In the genomic region with DNA sequence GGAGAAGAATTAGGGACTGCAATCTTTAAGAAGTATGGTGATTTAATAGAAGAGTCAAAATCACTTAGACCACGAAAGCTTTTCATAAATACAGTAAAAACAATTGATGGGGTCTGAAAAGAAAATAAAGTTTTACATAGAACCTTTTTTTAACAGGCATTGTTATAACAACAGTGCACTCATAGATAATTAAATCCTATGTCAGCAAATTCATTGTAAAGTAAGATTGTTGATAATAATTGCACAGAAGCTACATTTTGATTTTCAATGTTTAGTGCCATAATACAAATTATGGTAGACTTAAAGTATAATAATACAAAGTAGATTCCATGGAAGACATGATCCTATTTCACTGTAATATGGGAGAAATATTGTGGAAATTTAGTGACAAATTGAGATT, we compare ENCODE assay signal across 3 cellular contexts.
TF ChIP-seq lines count a peak whose summit lies in the region.

No MANE protein-coding gene starts in this region.

TF ChIP-seq in A549, 52 proteins besides CTCF, POLR2A, EP300 and RAD21:
- TF ChIP-seq, protein P1, sequence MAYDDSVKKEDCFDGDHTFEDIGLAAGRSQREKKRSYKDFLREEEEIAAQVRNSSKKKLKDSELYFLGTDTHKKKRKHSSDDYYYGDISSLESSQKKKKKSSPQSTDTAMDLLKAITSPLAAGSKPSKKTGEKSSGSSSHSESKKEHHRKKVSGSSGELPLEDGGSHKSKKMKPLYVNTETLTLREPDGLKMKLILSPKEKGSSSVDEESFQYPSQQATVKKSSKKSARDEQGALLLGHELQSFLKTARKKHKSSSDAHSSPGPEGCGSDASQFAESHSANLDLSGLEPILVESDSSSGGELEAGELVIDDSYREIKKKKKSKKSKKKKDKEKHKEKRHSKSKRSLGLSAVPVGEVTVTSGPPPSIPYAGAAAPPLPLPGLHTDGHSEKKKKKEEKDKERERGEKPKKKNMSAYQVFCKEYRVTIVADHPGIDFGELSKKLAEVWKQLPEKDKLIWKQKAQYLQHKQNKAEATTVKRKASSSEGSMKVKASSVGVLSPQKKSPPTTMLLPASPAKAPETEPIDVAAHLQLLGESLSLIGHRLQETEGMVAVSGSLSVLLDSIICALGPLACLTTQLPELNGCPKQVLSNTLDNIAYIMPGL (CRISPR knock-in tag; IDR thresholded peaks at IDR 0.05; ENCODE audit: borderline replicate concordance): no peak
- TF ChIP-seq TP53 (CRISPR knock-in tag; IDR thresholded peaks at IDR 0.05) (no peak), HOXB5 (CRISPR knock-in tag; IDR thresholded peaks at IDR 0.05) (no peak), BHLHE40 (IDR thresholded peaks at IDR 0.05; ENCODE audit: low read depth, low read length) (no peak), TFCP2L1 (CRISPR knock-in tag; IDR thresholded peaks at IDR 0.05) (no peak), HDAC2 (IDR thresholded peaks at IDR 0.05) (no peak), MAFK (IDR thresholded peaks at IDR 0.05; ENCODE audit: partially characterized antibody) (peak; percentile 82), NPAS2 (CRISPR knock-in tag; IDR thresholded peaks at IDR 0.05; ENCODE audit: borderline replicate concordance) (no peak)

TF ChIP-seq in HCT116, 20 proteins besides CTCF, POLR2A, EP300 and RAD21:
- TF ChIP-seq ELF1 (IDR thresholded peaks at IDR 0.05; ENCODE audit: borderline replicate concordance, low read depth): no peak
- no peak for TF ChIP-seq FOSL1 (IDR thresholded peaks at IDR 0.05; ENCODE audit: low read depth)
- TF ChIP-seq CBX3 (IDR thresholded peaks at IDR 0.05; ENCODE audit: low read depth): no peak
- no peak for TF ChIP-seq SRF (IDR thresholded peaks at IDR 0.05; ENCODE audit: low read depth)
- TF ChIP-seq EZH2phosphoT487 (IDR thresholded peaks at IDR 0.05; ENCODE audit: borderline replicate concordance): no peak
- no peak for TF ChIP-seq ZFX (IDR thresholded peaks at IDR 0.05)
- TF ChIP-seq JUND (IDR thresholded peaks at IDR 0.05): no peak
- TF ChIP-seq, protein P2, sequence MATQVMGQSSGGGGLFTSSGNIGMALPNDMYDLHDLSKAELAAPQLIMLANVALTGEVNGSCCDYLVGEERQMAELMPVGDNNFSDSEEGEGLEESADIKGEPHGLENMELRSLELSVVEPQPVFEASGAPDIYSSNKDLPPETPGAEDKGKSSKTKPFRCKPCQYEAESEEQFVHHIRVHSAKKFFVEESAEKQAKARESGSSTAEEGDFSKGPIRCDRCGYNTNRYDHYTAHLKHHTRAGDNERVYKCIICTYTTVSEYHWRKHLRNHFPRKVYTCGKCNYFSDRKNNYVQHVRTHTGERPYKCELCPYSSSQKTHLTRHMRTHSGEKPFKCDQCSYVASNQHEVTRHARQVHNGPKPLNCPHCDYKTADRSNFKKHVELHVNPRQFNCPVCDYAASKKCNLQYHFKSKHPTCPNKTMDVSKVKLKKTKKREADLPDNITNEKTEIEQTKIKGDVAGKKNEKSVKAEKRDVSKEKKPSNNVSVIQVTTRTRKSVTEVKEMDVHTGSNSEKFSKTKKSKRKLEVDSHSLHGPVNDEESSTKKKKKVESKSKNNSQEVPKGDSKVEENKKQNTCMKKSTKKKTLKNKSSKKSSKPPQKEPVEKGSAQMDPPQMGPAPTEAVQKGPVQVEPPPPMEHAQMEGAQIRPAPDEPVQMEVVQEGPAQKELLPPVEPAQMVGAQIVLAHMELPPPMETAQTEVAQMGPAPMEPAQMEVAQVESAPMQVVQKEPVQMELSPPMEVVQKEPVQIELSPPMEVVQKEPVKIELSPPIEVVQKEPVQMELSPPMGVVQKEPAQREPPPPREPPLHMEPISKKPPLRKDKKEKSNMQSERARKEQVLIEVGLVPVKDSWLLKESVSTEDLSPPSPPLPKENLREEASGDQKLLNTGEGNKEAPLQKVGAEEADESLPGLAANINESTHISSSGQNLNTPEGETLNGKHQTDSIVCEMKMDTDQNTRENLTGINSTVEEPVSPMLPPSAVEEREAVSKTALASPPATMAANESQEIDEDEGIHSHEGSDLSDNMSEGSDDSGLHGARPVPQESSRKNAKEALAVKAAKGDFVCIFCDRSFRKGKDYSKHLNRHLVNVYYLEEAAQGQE (IDR thresholded peaks at IDR 0.05; ENCODE audit: low read depth): no peak
- no peak for TF ChIP-seq CEBPB (IDR thresholded peaks at IDR 0.05; ENCODE audit: low read depth)
- TF ChIP-seq TCF7L2 (IDR thresholded peaks at IDR 0.05; ENCODE audit: borderline replicate concordance, extremely low read depth, insufficient read depth, insufficient read length): no peak
- no peak for TF ChIP-seq SIN3A (IDR thresholded peaks at IDR 0.05; ENCODE audit: low read depth)

TF ChIP-seq in K562, 482 proteins besides CTCF, POLR2A, EP300 and RAD21:
- TF ChIP-seq ESRRA (IDR thresholded peaks at IDR 0.05; ENCODE audit: borderline replicate concordance, low read depth) (no peak), ZNF212 (CRISPR knock-in tag; IDR thresholded peaks at IDR 0.05) (no peak), HMGN3 (IDR thresholded peaks at IDR 0.05; ENCODE audit: borderline replicate concordance, extremely low read depth, insufficient read length, low read depth, low read length) (no peak), C11orf30 (IDR thresholded peaks at IDR 0.05; ENCODE audit: low read depth) (peak; percentile 66), FOXA3 (CRISPR knock-in tag; conservative IDR thresholded peaks at IDR 0.05 in 1 of 2, IDR thresholded peaks at IDR 0.05 in 1 of 2) (no peak), MAFG (tag; conservative IDR thresholded peaks at IDR 0.05) (peak; percentile 66), POLR2B (IDR thresholded peaks at IDR 0.05; ENCODE audit: low read depth, partially characterized antibody) (no peak), NFRKB (IDR thresholded peaks at IDR 0.05; ENCODE audit: low read depth) (no peak), ZNF316 (IDR thresholded peaks at IDR 0.05) (peak; percentile 87), ZNF695 (CRISPR knock-in tag; IDR thresholded peaks at IDR 0.05) (no peak), ZNF76 (CRISPR knock-in tag; IDR thresholded peaks at IDR 0.05; ENCODE audit: borderline replicate concordance) (no peak), STAT5A (IDR thresholded peaks at IDR 0.05; ENCODE audit: borderline replicate concordance, low read length) (no peak), NR2C1 (IDR thresholded peaks at IDR 0.05) (no peak), NR2C1 (tag; IDR thresholded peaks at IDR 0.05) (no peak), HEY1 (CRISPR knock-in tag; IDR thresholded peaks at IDR 0.05; ENCODE audit: borderline replicate concordance) (no peak), MAFF (IDR thresholded peaks at IDR 0.05; ENCODE audit: low read length) (peak; percentile 83), MAFK (IDR thresholded peaks at IDR 0.05; ENCODE audit: low read length) (peak; percentile 85)
TF ChIP-seq in K562: peak in this region for 5.
